16 cellular contexts compared by ENCODE assay signal in the genomic region with DNA sequence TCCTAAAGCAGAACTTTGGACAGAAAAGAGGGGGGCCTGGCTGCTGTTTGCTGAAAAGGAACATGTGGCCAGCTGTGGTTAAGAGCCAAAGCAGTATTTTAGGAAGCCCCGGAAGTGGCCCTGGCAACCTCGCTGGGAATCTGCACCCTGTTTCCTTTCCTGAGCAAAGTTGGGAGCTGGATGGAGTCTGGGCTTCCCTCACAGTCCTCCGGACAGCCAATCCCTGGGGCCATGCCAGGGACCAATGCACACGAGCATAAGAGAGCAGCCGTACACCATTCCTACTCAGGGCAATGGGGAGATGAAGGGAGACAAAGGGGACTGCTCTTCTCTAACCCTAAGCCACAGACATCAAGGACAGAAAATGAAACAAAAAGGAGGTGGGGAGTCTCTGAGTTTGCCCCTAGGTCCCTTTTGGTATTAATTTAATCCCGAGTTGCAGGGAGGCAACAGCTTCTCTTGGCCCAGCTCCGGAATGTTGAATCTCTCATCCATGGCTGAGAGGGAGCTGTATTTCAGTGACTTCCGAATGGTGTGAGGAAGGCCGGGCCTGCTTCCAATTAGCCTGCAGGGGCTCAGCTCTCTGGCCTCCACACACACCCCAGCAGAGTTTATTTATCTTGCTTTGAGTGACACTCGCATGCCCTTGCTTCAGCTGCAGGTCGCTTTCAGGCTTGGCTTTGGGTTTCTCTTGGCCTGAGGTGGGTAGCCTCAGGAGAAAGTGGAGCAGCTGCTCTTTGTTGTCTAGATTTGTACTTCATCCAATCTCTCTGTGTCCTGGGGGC.
DNase-seq lines count a peak whose midpoint lies in the region; ATAC-seq and TF ChIP-seq lines count a peak whose summit lies in the region.
"Had no signal": no experiment of that assay in that cellular context is flagged by ENCODE, and none has a peak within 500 bp of the region (broad histone marks: within the 10 kb centered on the region; RNA-seq: fewer than 3 reads in every experiment).

No MANE protein-coding gene starts in this region.

- H3K36me3 Mint-ChIP-seq in natural killer cell treated with Interleukin-12 subunit alpha and Interleukin-12 subunit beta and Interleukin-15 and Interleukin-18, amount 100 ng/mL, for 72 hours: no peaks in the 10 kb centered on the region
- no peaks in the 10 kb centered on the region for H3K36me3 Mint-ChIP-seq in natural killer cell
- H3K36me3 Mint-ChIP-seq: activated naive CD4-positive, alpha-beta T cell treated with anti-CD3 and anti-CD28 coated beads, Interleukin-2, amount 10 ng/mL, durations not matched to agents 7 days and 5 days; naive thymus-derived CD4-positive, alpha-beta T cell had no signal

- no peak for TF ChIP-seq CTCF in natural killer cell (IDR thresholded peaks at IDR 0.05)

- H3K27ac ChIP-seq in aorta (ENCODE audit: low read depth in 1 of 2, low read length in 2 of 2): no peak overlapping the region
- H3K27ac ChIP-seq: KMS-11 had no signal

- no peaks in the 10 kb centered on the region for H3K27me3 ChIP-seq in aorta (ENCODE audit: control insufficient read depth in 1 of 2, insufficient read depth in 2 of 2, low read length in 1 of 2)

- intact Hi-C loops in natural killer cell (cut with micrococcal nuclease): loop anchor here (5.0 kb wide), 1 partner anchor 68 kb away; no protein-coding TSS in a partner anchor
- intact Hi-C loops in aorta (cut with DNase I): loop anchor here (5.0 kb wide), 2 partner anchors 68 to 157 kb away; no protein-coding TSS in a partner anchor

- no peak for ATAC-seq in natural killer cell treated with Interleukin-12 subunit alpha and Interleukin-12 subunit beta and Interleukin-15 and Interleukin-18, amount 100 ng/mL, for 72 hours
- ATAC-seq in natural killer cell: no peak
- ATAC-seq in aorta (ENCODE audit: low FRiP score): peak; percentile 16
- ATAC-seq in HG02642 (IDR thresholded peaks at IDR 0.05; ENCODE audit: poor library complexity, unreplicated experiment): no peak
- ATAC-seq: effector memory CD8-positive, alpha-beta T cell; GM23338; naive thymus-derived CD4-positive, alpha-beta T cell; stimulated activated effector memory CD8-positive, alpha-beta T cell treated with anti-CD3 and anti-CD28 coated beads, Interleukin-12 subunit alpha, Interleukin-12 subunit beta, amount 100 ng/mL, for 72 hours had no signal

- H3K9me3 Mint-ChIP-seq in natural killer cell treated with Interleukin-12 subunit alpha and Interleukin-12 subunit beta and Interleukin-15 and Interleukin-18, amount 100 ng/mL, for 72 hours: no peaks in the 10 kb centered on the region
- no peaks in the 10 kb centered on the region for H3K9me3 Mint-ChIP-seq in natural killer cell
- H3K9me3 Mint-ChIP-seq: activated naive CD4-positive, alpha-beta T cell treated with anti-CD3 and anti-CD28 coated beads, Interleukin-2, amount 10 ng/mL, durations not matched to agents 7 days and 5 days; effector memory CD8-positive, alpha-beta T cell; GM23338; stimulated activated effector memory CD8-positive, alpha-beta T cell treated with anti-CD3 and anti-CD28 coated beads, Interleukin-12 subunit alpha, Interleukin-12 subunit beta, amount 100 ng/mL, for 72 hours had no signal

- peaks cover 12 to 15% of the 10 kb centered on the region in 2 donors for H3K4me1 Mint-ChIP-seq in natural killer cell treated with Interleukin-12 subunit alpha and Interleukin-12 subunit beta and Interleukin-15 and Interleukin-18, amount 100 ng/mL, for 72 hours (ENCODE audit: low read depth in 2 of 2)
- peaks cover 12 to 15% of the 10 kb centered on the region in 2 donors for H3K4me1 Mint-ChIP-seq in natural killer cell

- H3K4me3 ChIP-seq in aorta (ENCODE audit: low read length in 2 of 2): no peak overlapping the region
- H3K4me3 ChIP-seq: GM23338 had no signal

- no peaks in the 10 kb centered on the region for H3K27me3 Mint-ChIP-seq in natural killer cell treated with Interleukin-12 subunit alpha and Interleukin-12 subunit beta and Interleukin-15 and Interleukin-18, amount 100 ng/mL, for 72 hours
- H3K27me3 Mint-ChIP-seq in natural killer cell (ENCODE audit: low read depth in 2 of 2): no peaks in the 10 kb centered on the region
- H3K27me3 Mint-ChIP-seq: activated naive CD4-positive, alpha-beta T cell treated with anti-CD3 and anti-CD28 coated beads, Interleukin-2, amount 10 ng/mL, durations not matched to agents 7 days and 5 days; effector memory CD8-positive, alpha-beta T cell had no signal

- WGBS in aorta, 2 donors: 12 to 15% methylated on average over 11 of the region's 11 CpGs

- DNase-seq in natural killer cell treated with Interleukin-12 subunit alpha and Interleukin-12 subunit beta and Interleukin-15 and Interleukin-18, amount 100 ng/mL, for 72 hours (ENCODE audit: low spot score): peak; percentile 6
- no peak for DNase-seq in natural killer cell
- peak; percentile 65 for DNase-seq in dedifferentiated amniotic fluid mesenchymal stem cell (ENCODE audit: extremely low spot score)
- DNase-seq in myocyte (ENCODE audit: low read depth): peak; percentile 59
- peak in 1 of 2 donors; percentile 53 for DNase-seq in aorta
- no peak for DNase-seq in activated CD4-positive, alpha-beta T cell treated with anti-CD3 and anti-CD28 coated beads for 48 hours
- DNase-seq in RKO (ENCODE audit: low spot score): no peak
- DNase-seq: activated CD4-positive, alpha-beta T cell treated with anti-CD3 and anti-CD28 coated beads, Interleukin-2, amount 50 U/mL, for 1 hour; activated naive CD4-positive, alpha-beta T cell treated with anti-CD3 and anti-CD28 coated beads, Interleukin-2, amount 10 ng/mL, durations not matched to agents 7 days and 5 days; effector memory CD8-positive, alpha-beta T cell; naive thymus-derived CD4-positive, alpha-beta T cell; NCI-H524 treated with DMSO at 0.1 percent for 48 hours had no signal

- H3K4me3 Mint-ChIP-seq in natural killer cell treated with Interleukin-12 subunit alpha and Interleukin-12 subunit beta and Interleukin-15 and Interleukin-18, amount 100 ng/mL, for 72 hours: no peak overlapping the region
- no peak overlapping the region for H3K4me3 Mint-ChIP-seq in natural killer cell
- H3K4me3 Mint-ChIP-seq: activated naive CD4-positive, alpha-beta T cell treated with anti-CD3 and anti-CD28 coated beads, Interleukin-2, amount 10 ng/mL, durations not matched to agents 7 days and 5 days; effector memory CD8-positive, alpha-beta T cell; GM23338; stimulated activated effector memory CD8-positive, alpha-beta T cell treated with anti-CD3 and anti-CD28 coated beads, Interleukin-12 subunit alpha, Interleukin-12 subunit beta, amount 100 ng/mL, for 72 hours had no signal

- H3K4me1 ChIP-seq in aorta (ENCODE audit: control insufficient read depth in 1 of 2, insufficient read depth in 2 of 2, low read length in 2 of 2): no peaks in the 10 kb centered on the region

- H3K36me3 ChIP-seq in aorta (ENCODE audit: control insufficient read depth in 1 of 2, insufficient read depth in 2 of 2, low read length in 1 of 2): peaks cover 0 to 8% of the 10 kb centered on the region in 2 donors

- H3K27ac Mint-ChIP-seq in natural killer cell treated with Interleukin-12 subunit alpha and Interleukin-12 subunit beta and Interleukin-15 and Interleukin-18, amount 100 ng/mL, for 72 hours: no peak overlapping the region
- H3K27ac Mint-ChIP-seq in natural killer cell: no peak overlapping the region
- H3K27ac Mint-ChIP-seq: activated naive CD4-positive, alpha-beta T cell treated with anti-CD3 and anti-CD28 coated beads, Interleukin-2, amount 10 ng/mL, durations not matched to agents 7 days and 5 days; GM23338; naive thymus-derived CD4-positive, alpha-beta T cell; stimulated activated effector memory CD8-positive, alpha-beta T cell treated with anti-CD3 and anti-CD28 coated beads, Interleukin-12 subunit alpha, Interleukin-12 subunit beta, amount 100 ng/mL, for 72 hours had no signal

- H3K9me3 ChIP-seq in aorta (ENCODE audit: control insufficient read depth, low read length): no peaks in the 10 kb centered on the region

Comparison
In these comparisons a context has a peak if more than half of its experiments do, and no peak if none do; other contexts are left out.
1. DNase-seq: peak in natural killer cell treated with Interleukin-12 subunit alpha and Interleukin-12 subunit beta and Interleukin-15 and Interleukin-18, amount 100 ng/mL, for 72 hours (single experiment), dedifferentiated amniotic fluid mesenchymal stem cell (single experiment) and myocyte (single experiment); none in natural killer cell (single experiment), activated CD4-positive, alpha-beta T cell treated with anti-CD3 and anti-CD28 coated beads for 48 hours (single experiment) and RKO (single experiment).